8 cellular contexts compared by ENCODE assay signal in the genomic region with DNA sequence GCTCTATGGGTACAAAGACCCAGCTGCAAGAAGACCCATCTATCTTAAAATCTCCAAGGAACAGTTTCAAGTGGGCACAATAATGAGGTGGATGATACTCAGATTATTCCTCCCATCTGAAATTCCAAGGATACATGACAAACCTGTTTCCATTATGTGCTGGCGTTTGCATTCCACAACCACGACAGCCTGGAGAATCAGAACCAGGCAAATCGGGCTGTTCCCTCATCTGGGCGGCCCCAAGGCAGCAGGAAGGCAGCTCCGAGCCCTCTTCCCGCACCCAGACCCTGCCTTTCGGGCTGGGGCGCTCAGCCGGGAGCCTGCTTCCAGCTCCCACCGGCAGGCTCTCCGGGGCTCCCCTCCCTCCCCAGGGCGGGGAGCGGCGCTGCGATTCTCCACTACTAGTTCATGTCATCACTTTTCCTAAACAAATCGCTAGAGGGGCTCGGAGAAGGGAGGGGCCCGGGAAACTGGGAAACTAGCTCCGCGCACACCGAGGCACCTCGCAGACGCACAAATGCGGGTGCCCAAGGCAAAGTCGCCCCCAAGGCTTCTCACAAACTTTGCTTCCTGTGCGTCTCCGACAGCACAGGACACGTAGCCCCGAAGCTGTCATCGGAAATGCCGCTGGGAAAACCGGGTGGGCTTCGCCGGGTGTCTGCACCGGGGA. TPM values are rescaled to one million over a fixed set of nuclear protein-coding genes. Genes with fewer than 3 reads are reported as not detected.
DNase-seq lines count a peak whose midpoint lies in the region; ATAC-seq and TF ChIP-seq lines count a peak whose summit lies in the region.

A gene (minus strand): TSS at position 350 of the 670 bp plus-strand sequence. CDS start 197 bp downstream, at position 153.

- peak; percentile 15 for ATAC-seq in HG02642 (IDR thresholded peaks at IDR 0.05; ENCODE audit: poor library complexity, unreplicated experiment)

- H3K36me3 ChIP-seq in SJCRH30 (peaks cover 7% of the 10 kb centered on the region), endodermal cell (ENCODE audit: control insufficient read depth, insufficient read depth, low read length) (no peaks in the 10 kb centered on the region)

- no peak within 1 kb of the TSS for H3K9ac ChIP-seq in endodermal cell (ENCODE audit: extremely low read depth, low read length, poor library complexity, severe bottlenecking)

- peaks cover 1% of the 10 kb centered on the region for H3K4me1 Mint-ChIP-seq in endodermal cell

- H3K9me3 Mint-ChIP-seq in endodermal cell = peaks cover 3% of the 10 kb centered on the region

- H3K36me3 Mint-ChIP-seq in endodermal cell (ENCODE audit: low read depth) = no peaks in the 10 kb centered on the region

- peak within 1 kb of the TSS; percentile 71 for H3K4me3 Mint-ChIP-seq in endodermal cell

- H3K27ac Mint-ChIP-seq in endodermal cell = no peak within 1 kb of the TSS

- TF ChIP-seq CTCF in GM10266 (IDR thresholded peaks at IDR 0.05; ENCODE audit: control insufficient read depth, insufficient read depth, low read depth, missing control alignments) = no peak
- no peak for TF ChIP-seq CTCF in endodermal cell (conservative IDR thresholded peaks at IDR 0.05)

- WGBS in endodermal cell (ENCODE audit: insufficient coverage in 1 of 2, insufficient read length in 1 of 2), 2 experiments = 4 to 5% methylated on average over 13 to 35 of the region's 35 CpGs

- H3K27me3 Mint-ChIP-seq in endodermal cell (ENCODE audit: insufficient read depth) = peaks cover 47% of the 10 kb centered on the region

- DNase-seq in GM10266 (ENCODE audit: extremely low spot score) = peak; percentile 51
- peak; percentile 65 to 73 for DNase-seq in SJCRH30
- peak; percentile 69 for DNase-seq in endodermal cell
- no peak for DNase-seq in mesenteric fat pad (ENCODE audit: low spot score)
- DNase-seq in NCI-H1105 (lab: John Stamatoyannopoulos, UW) = no peak
- no peak for DNase-seq in stimulated activated naive CD4-positive, alpha-beta T cell treated with Interleukin-2 at 50 U/mL for 16 hours (lab: John Stamatoyannopoulos, UW)

- H3K27ac ChIP-seq in SJCRH30 (peak within 1 kb of the TSS; percentile 28), endodermal cell (ENCODE audit: low read depth, low read length) (no peak within 1 kb of the TSS), temporal lobe (ENCODE audit: low read depth, low read length) (peak within 1 kb of the TSS; percentile 82)

- H3K4me3 ChIP-seq in SJCRH30 (peak within 1 kb of the TSS; percentile 73), endodermal cell (ENCODE audit: low read length) (peak within 1 kb of the TSS; percentile 84)

- H3K9me3 ChIP-seq in SJCRH30 (replicated peaks) (no peaks in the 10 kb centered on the region), endodermal cell (ENCODE audit: control insufficient read depth, low read length) (no peaks in the 10 kb centered on the region)

- H3K4me1 ChIP-seq in SJCRH30 (peaks cover 19% of the 10 kb centered on the region), endodermal cell (ENCODE audit: control insufficient read depth, insufficient read depth, low read length) (no peaks in the 10 kb centered on the region)

- no peaks in the 10 kb centered on the region for H3K27me3 ChIP-seq in SJCRH30
- peaks cover 57% of the 10 kb centered on the region for H3K27me3 ChIP-seq in endodermal cell (ENCODE audit: control insufficient read depth, insufficient read depth, low read length, poor library complexity, severe bottlenecking)

RNA-seq across cellular contexts. Expression of the gene that starts here (rescaled TPM):
- 32.6 and 41.7 TPM in 2 replicates for total RNA-seq in SJCRH30 (2014; rRNA removed; shearing (Covaris generic))
- total RNA-seq in endodermal cell = under 1 TPM in 1 of 2 donors, not detected in 1; 0.22 TPM
- polyA plus RNA-seq in endodermal cell (2013, experiment 1 of 2) = 0.75 TPM
- 0.62 TPM for polyA plus RNA-seq in endodermal cell (2013, experiment 2 of 2)
- total RNA-seq in mesenteric fat pad = 301 TPM
- total RNA-seq in temporal lobe = 35.7 TPM

Comparison
In these comparisons a context has a peak if more than half of its experiments do, and no peak if none do; other contexts are left out.
1. RNA of the gene that starts here (total RNA-seq): 301 TPM in mesenteric fat pad (single experiment), 32.6 to 41.7 TPM in SJCRH30 and 35.7 TPM in temporal lobe (single experiment); 0.22 TPM in endodermal cell; every median in the first group is over 10 times any median in the second.
2. Peak in DNase-seq and H3K4me3 ChIP-seq in endodermal cell; RNA of the gene not detected or under 1 TPM.
3. DNase-seq: peak in GM10266 (single experiment) and SJCRH30 (2 of 2); none in mesenteric fat pad (single experiment), NCI-H1105 (single experiment) and stimulated activated naive CD4-positive, alpha-beta T cell treated with Interleukin-2 at 50 U/mL for 16 hours (single experiment).